ENCODE assay signal across 8 cellular contexts in genomic region chr20:34955232-34956040, GRCh38. TPM values are rescaled to one million over a fixed set of nuclear protein-coding genes. Genes with fewer than 3 reads are reported as not detected.
DNase-seq lines count a peak whose midpoint lies in the region; ATAC-seq and TF ChIP-seq lines count a peak whose summit lies in the region.

GSS (minus strand) TSS chr20:34955806; CDS start chr20:34951852, 3,954 bp downstream.
MYH7B (plus strand) TSS chr20:34955868; CDS start chr20:34978006, 22,138 bp downstream.

- peak within 1 kb of the TSS; percentile 49 for H2BK120ac ChIP-seq in trophoblast cell (ENCODE audit: insufficient read depth, low read length, poor library complexity)

- peak within 1 kb of the TSS; percentile 61 for H4K12ac ChIP-seq in trophoblast cell (ENCODE audit: low read depth, low read length)

- H3K4me2 ChIP-seq in trophoblast cell (ENCODE audit: low read length): peak within 1 kb of the TSS; percentile 49

- H3K14ac ChIP-seq in trophoblast cell (ENCODE audit: low read length): peak within 1 kb of the TSS; percentile 83

- no peak within 1 kb of the TSS for H2BK12ac ChIP-seq in trophoblast cell (ENCODE audit: low read length)

- H3K4me3 ChIP-seq in GM12875 (ENCODE audit: low read depth, low read length): peak within 1 kb of the TSS; percentile 60
- peak within 1 kb of the TSS; percentile 74 for H3K4me3 ChIP-seq in trophoblast cell (ENCODE audit: low read depth, low read length)
- peak within 1 kb of the TSS; percentile 42 to 79 (median 63) for H3K4me3 ChIP-seq in transverse colon

- TF ChIP-seq POLR2A in transverse colon (IDR thresholded peaks at IDR 0.05): peak; percentile 84

- intact Hi-C loops in cardiac septum (cut with DNase I) (loop anchor here (1.0 to 5.0 kb wide), 2 partner anchors 79 to 128 kb away; partner anchors contain the start of genes ACSS2 and NCOA6), transverse colon (cut with DNase I; ENCODE audit: low total_unique reads) (loop anchor here (5.0 kb wide), 1 partner anchor 83 kb away; the partner anchor contains the start of gene GGT7)

- peak within 1 kb of the TSS; percentile 65 for H3K18ac ChIP-seq in trophoblast cell (ENCODE audit: low read length)

- 0 to 1% (median 0%) methylated on average over 62 of the region's 62 CpGs for WGBS in adipose tissue, 3 donors
- WGBS in trophoblast cell (ENCODE audit: extremely low coverage, insufficient coverage, insufficient read length): no CpG with 5 or more reads among the region's 62 CpGs
- WGBS in transverse colon (ENCODE audit: low coverage in 1 of 2), 2 donors: 1% methylated on average over 60 of the region's 62 CpGs; no CpG with 5 or more reads in 1 of the 2 donors

- H3K4me1 ChIP-seq in trophoblast cell (ENCODE audit: control insufficient read depth in 1 of 2, insufficient read depth in 2 of 2, low read length in 2 of 2) (peaks cover 3 to 5% of the 10 kb centered on the region in 2 experiments), transverse colon (peaks cover 11 to 42% (median 14%) of the 10 kb centered on the region in 4 donors)

- peaks cover 7% of the 10 kb centered on the region for H3K79me1 ChIP-seq in trophoblast cell (ENCODE audit: low read length)

- peak within 1 kb of the TSS; percentile 83 for H4K91ac ChIP-seq in trophoblast cell (ENCODE audit: low read depth, low read length)

- H4K8ac ChIP-seq in trophoblast cell (ENCODE audit: low read depth, low read length): peak within 1 kb of the TSS; percentile 75

- peak; percentile 92 for ATAC-seq in HG02798 (IDR thresholded peaks at IDR 0.05; ENCODE audit: poor library complexity, unreplicated experiment)

- peak; percentile 89 for DNase-seq in NCI-H1417 treated with DMSO at 0.1 percent for 48 hours (lab: John Stamatoyannopoulos, UW)
- DNase-seq in SW 1271 (lab: John Stamatoyannopoulos, UW): peak; percentile 100
- peak; percentile 99 for DNase-seq in cardiac septum (ENCODE audit: low spot score)
- DNase-seq in trophoblast cell: peak; percentile 98 to 99
- DNase-seq in transverse colon: peak; percentile 99

- H3K79me2 ChIP-seq in trophoblast cell (ENCODE audit: control insufficient read depth, insufficient read depth, low read length, poor library complexity): peaks cover 4% of the 10 kb centered on the region

- H3K9me3 ChIP-seq in trophoblast cell (ENCODE audit: insufficient read depth, low read depth, low read length) (no peaks in the 10 kb centered on the region), transverse colon (no peaks in the 10 kb centered on the region)

- H2AFZ ChIP-seq in trophoblast cell (ENCODE audit: insufficient read depth, low read length, poor library complexity): peak within 1 kb of the TSS; percentile 83

- H3K27ac ChIP-seq in adipose tissue (ENCODE audit: low read depth, low read length): peak within 1 kb of the TSS; percentile 51
- peak within 1 kb of the TSS; percentile 59 for H3K27ac ChIP-seq in trophoblast cell (ENCODE audit: low read depth, low read length)
- H3K27ac ChIP-seq in transverse colon: peak within 1 kb of the TSS; percentile 86 to 91 (median 90)

- TF ChIP-seq CTCF in GM12875 (IDR thresholded peaks at IDR 0.05; ENCODE audit: borderline replicate concordance, insufficient read depth, low read depth, low read length) (peak; percentile 47), transverse colon (IDR thresholded peaks at IDR 0.05) (peak; percentile 35 to 84 (median 44))

- H2AK5ac ChIP-seq in trophoblast cell (ENCODE audit: low read length): no peak within 1 kb of the TSS

- H3K23ac ChIP-seq in trophoblast cell (ENCODE audit: low read length): no peak within 1 kb of the TSS

- H3K36me3 ChIP-seq in trophoblast cell (ENCODE audit: control insufficient read depth in 1 of 2, insufficient read depth in 2 of 2, low read length in 2 of 2): peaks cover 3% of the 10 kb centered on the region in 2 experiments
- peaks cover 0 to 4% (median 0%) of the 10 kb centered on the region in 4 donors for H3K36me3 ChIP-seq in transverse colon

- H3K4ac ChIP-seq in trophoblast cell (ENCODE audit: low read depth, low read length): peak within 1 kb of the TSS; percentile 41

- peak within 1 kb of the TSS; percentile 70 for H2BK5ac ChIP-seq in trophoblast cell (ENCODE audit: low read depth, low read length, poor library complexity)

- H3K27me3 ChIP-seq in trophoblast cell (ENCODE audit: insufficient read depth, low read length) (no peaks in the 10 kb centered on the region), transverse colon (no peaks in the 10 kb centered on the region)

- in situ Hi-C loops in transverse colon (cut with MboI; ENCODE audit: low pct_ligation_motif_present in 1 of 4, low pct_unique_long_range_greater_than_20kb in 1 of 4, low sequenced_read_pairs in 3 of 4): loop anchor here in 3 of 4 donors (5.0 kb wide), 1 partner anchor 83 kb away; the partner anchor contains the start of gene GGT7 (in 3 of the 3)

- H3K9ac ChIP-seq in trophoblast cell (ENCODE audit: low read length): peak within 1 kb of the TSS; percentile 62

- no peak for TF ChIP-seq EP300 in transverse colon (IDR thresholded peaks at IDR 0.05; ENCODE audit: low read depth)

RNA-seq across cellular contexts. Expression of gene GSS, which starts in this region (rescaled TPM):
- 10 to 100 TPM; 12.0 to 33.6 (median 29.9) TPM for polyA plus RNA-seq in adipose tissue
- 27.5 TPM for total RNA-seq in cardiac septum
- polyA plus RNA-seq in trophoblast cell (2013): 29.0 and 32.1 TPM in 2 replicates
- 100 to 1,000 TPM; 125 to 364 (median 129) TPM for total RNA-seq in transverse colon

RNA-seq across cellular contexts. Expression of gene MYH7B, which starts in this region (rescaled TPM):
- polyA plus RNA-seq in adipose tissue: 1 to 10 TPM in 1 of 3 donors, under 1 TPM in 2; 0.30 to 3.1 (median 0.76) TPM
- 238 TPM for total RNA-seq in cardiac septum
- 0.14 and 0.19 TPM in 2 replicates for polyA plus RNA-seq in trophoblast cell (2013)
- under 1 TPM; 0.20 to 0.75 (median 0.52) TPM for total RNA-seq in transverse colon

Comparison
In these comparisons a context has a peak if more than half of its experiments do, and no peak if none do; other contexts are left out.
1. Peak in every context shown above with its lines: DNase-seq, ATAC-seq, H3K4me3 ChIP-seq and H3K27ac ChIP-seq.
2. RNA of gene MYH7B (total RNA-seq): 238 TPM in cardiac septum (single experiment); 0.20 to 0.75 TPM in transverse colon; every median in the first group is over 100 times any median in the second.